Comparison of ENCODE assay signal across 1 cellular context in genomic region chr1:24693827-24694379, GRCh38.
TF ChIP-seq lines count a peak whose summit lies in the region.

No MANE protein-coding gene starts in this region.

TF ChIP-seq in endothelial cell of umbilical vein, 7 proteins besides CTCF, POLR2A, EP300 and RAD21:
- TF ChIP-seq POLR2AphosphoS5 (IDR thresholded peaks at IDR 0.05; ENCODE audit: insufficient read depth, low read depth, low read length) (no peak), MYC (IDR thresholded peaks at IDR 0.05; ENCODE audit: low read depth, low read length) (no peak), GATA2 (IDR thresholded peaks at IDR 0.05; ENCODE audit: insufficient read depth, insufficient read length, low read depth, low read length) (no peak), MAX (IDR thresholded peaks at IDR 0.05; ENCODE audit: insufficient read depth, insufficient read length) (no peak), EZH2 (IDR thresholded peaks at IDR 0.05; ENCODE audit: borderline replicate concordance, low read depth, low read length, severe bottlenecking) (no peak), JUN (IDR thresholded peaks at IDR 0.05; ENCODE audit: borderline replicate concordance, insufficient read depth, insufficient read length, low read depth) (no peak), FOS (IDR thresholded peaks at IDR 0.05; ENCODE audit: borderline replicate concordance, insufficient read depth, low read length) (no peak)
